1 cellular context compared by ENCODE assay signal in the genomic region with DNA sequence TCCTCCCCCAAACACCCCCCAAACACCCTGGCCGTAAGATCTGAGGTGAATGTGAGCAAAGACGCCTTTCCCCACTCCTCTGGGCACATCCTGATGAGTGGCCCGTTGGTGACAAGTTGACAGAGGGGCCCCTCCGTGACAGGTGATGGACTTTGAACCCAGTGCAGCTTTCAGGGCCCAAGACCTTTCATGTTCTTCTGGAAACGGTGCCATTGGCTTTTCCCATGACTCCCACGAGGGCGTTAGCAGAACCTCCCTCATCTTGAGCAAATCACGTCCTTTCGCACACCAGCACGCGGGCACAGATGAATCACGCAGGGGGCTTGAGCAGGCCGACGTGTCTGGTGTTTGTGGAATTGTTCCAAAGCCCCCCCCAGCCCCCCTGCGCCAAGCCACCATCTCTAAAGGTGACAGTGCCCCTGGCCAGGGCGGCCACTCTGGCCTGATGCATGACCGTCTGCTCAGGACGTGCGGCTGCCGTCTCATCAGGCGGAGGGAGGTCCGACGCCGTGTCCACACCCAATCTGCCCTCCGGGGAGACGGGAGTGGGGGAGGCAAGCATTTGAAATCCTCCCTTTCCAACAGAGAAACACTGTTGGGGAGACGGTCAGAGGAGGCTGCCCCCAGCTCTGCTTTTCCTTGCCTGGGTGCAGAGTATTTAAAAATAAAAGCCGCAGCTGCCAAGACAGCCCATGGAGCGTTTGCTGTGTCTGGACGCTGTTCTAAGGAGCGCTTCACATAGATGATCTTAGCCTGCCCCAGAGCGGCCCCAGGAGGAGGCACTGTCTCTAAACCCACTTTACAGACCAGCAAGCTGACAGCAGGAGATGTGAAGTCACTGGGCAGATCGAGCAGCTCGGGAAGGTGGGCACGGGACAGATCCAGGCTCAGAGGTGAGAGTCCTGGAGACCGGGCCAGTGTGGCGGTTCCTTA.
TF ChIP-seq lines count a peak whose summit lies in the region.

No MANE protein-coding gene starts in this region.

TF ChIP-seq in HepG2, 621 proteins besides CTCF, POLR2A, EP300 and RAD21 (continued from another document and continues in another):
- TF ChIP-seq, protein P1, sequence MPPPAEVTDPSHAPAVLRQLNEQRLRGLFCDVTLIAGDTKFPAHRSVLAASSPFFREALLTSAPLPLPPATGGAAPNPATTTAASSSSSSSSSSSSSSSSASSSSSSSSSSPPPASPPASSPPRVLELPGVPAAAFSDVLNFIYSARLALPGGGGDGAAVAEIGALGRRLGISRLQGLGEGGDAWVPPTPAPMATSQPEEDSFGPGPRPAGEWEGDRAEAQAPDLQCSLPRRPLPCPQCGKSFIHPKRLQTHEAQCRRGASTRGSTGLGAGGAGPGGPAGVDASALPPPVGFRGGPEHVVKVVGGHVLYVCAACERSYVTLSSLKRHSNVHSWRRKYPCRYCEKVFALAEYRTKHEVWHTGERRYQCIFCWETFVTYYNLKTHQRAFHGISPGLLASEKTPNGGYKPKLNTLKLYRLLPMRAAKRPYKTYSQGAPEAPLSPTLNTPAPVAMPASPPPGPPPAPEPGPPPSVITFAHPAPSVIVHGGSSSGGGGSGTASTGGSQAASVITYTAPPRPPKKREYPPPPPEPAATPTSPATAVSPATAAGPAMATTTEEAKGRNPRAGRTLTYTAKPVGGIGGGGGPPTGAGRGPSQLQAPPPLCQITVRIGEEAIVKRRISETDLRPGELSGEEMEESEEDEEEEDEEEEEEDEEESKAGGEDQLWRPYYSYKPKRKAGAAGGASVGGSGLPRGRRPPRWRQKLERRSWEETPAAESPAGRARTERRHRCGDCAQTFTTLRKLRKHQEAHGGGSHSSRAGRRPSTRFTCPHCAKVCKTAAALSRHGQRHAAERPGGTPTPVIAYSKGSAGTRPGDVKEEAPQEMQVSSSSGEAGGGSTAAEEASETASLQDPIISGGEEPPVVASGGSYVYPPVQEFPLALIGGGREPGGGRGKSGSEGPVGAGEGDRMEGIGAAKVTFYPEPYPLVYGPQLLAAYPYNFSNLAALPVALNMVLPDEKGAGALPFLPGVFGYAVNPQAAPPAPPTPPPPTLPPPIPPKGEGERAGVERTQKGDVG (CRISPR knock-in tag; IDR thresholded peaks at IDR 0.05; ENCODE audit: borderline replicate concordance): peak; percentile 73; the same call in 1 of the 2 replicates
- TF ChIP-seq, protein P2, sequence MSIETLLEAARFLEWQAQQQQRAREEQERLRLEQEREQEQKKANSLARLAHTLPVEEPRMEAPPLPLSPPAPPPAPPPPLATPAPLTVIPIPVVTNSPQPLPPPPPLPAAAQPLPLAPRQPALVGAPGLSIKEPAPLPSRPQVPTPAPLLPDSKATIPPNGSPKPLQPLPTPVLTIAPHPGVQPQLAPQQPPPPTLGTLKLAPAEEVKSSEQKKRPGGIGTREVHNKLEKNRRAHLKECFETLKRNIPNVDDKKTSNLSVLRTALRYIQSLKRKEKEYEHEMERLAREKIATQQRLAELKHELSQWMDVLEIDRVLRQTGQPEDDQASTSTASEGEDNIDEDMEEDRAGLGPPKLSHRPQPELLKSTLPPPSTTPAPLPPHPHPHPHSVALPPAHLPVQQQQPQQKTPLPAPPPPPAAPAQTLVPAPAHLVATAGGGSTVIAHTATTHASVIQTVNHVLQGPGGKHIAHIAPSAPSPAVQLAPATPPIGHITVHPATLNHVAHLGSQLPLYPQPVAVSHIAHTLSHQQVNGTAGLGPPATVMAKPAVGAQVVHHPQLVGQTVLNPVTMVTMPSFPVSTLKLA (IDR thresholded peaks at IDR 0.05): no peak
- TF ChIP-seq SAP130 (CRISPR knock-in tag; IDR thresholded peaks at IDR 0.05; ENCODE audit: low read depth) (peak; percentile 77), ZNF572 (CRISPR knock-in tag; IDR thresholded peaks at IDR 0.05) (0 out of 2 replicates have a peak, but pooled peaks have one; percentile 50), HNRNPLL (IDR thresholded peaks at IDR 0.05; ENCODE audit: low read depth, low read length, poor library complexity, severe bottlenecking) (no peak), ZNF569 (CRISPR knock-in tag; IDR thresholded peaks at IDR 0.05; ENCODE audit: borderline replicate concordance) (no peak), KLF13 (CRISPR knock-in tag; IDR thresholded peaks at IDR 0.05) (no peak), JUND (CRISPR knock-in tag; IDR thresholded peaks at IDR 0.05) (peak; percentile 44; the same call in 1 of the 2 replicates), ZNF772 (CRISPR knock-in tag; IDR thresholded peaks at IDR 0.05) (no peak; the same call in 1 of the 2 replicates), SCMH1 (CRISPR knock-in tag; IDR thresholded peaks at IDR 0.05; ENCODE audit: borderline replicate concordance) (no peak), ZFAT (CRISPR knock-in tag; conservative IDR thresholded peaks at IDR 0.05) (no peak), HOXA3 (CRISPR knock-in tag; IDR thresholded peaks at IDR 0.05) (peak; percentile 59), ZNF543 (CRISPR knock-in tag; IDR thresholded peaks at IDR 0.05) (0 out of 2 replicates have a peak, but pooled peaks have one; percentile 30), FOXK1 (CRISPR knock-in tag; IDR thresholded peaks at IDR 0.05; ENCODE audit: borderline replicate concordance, low read depth) (peak; percentile 31; the same call in 1 of the 2 replicates), ZNF317 (CRISPR knock-in tag; IDR thresholded peaks at IDR 0.05) (no peak), ZSCAN25 (CRISPR knock-in tag; IDR thresholded peaks at IDR 0.05) (peak; percentile 53; the same call in 1 of the 2 replicates), ZNF354B (CRISPR knock-in tag; IDR thresholded peaks at IDR 0.05) (no peak), ZBTB7A (CRISPR knock-in tag; IDR thresholded peaks at IDR 0.05) (peak; percentile 88; the same call in 1 of the 2 replicates), BRCA1 (CRISPR knock-in tag; IDR thresholded peaks at IDR 0.05) (no peak), KMT2A (CRISPR knock-in tag; IDR thresholded peaks at IDR 0.05) (no peak), HDAC2 (CRISPR knock-in tag; IDR thresholded peaks at IDR 0.05) (peak; percentile 62; the same call in 1 of the 2 replicates), SMC3 (IDR thresholded peaks at IDR 0.05; ENCODE audit: low read length) (peak; percentile 10; the same call in 1 of the 2 replicates), MTA1 (CRISPR knock-in tag; IDR thresholded peaks at IDR 0.05; ENCODE audit: borderline replicate concordance) (0 out of 2 replicates have a peak, but pooled peaks have one; percentile 24), RFX1 (IDR thresholded peaks at IDR 0.05) (no peak)
- TF ChIP-seq, protein P3, sequence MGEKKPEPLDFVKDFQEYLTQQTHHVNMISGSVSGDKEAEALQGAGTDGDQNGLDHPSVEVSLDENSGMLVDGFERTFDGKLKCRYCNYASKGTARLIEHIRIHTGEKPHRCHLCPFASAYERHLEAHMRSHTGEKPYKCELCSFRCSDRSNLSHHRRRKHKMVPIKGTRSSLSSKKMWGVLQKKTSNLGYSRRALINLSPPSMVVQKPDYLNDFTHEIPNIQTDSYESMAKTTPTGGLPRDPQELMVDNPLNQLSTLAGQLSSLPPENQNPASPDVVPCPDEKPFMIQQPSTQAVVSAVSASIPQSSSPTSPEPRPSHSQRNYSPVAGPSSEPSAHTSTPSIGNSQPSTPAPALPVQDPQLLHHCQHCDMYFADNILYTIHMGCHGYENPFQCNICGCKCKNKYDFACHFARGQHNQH (CRISPR knock-in tag; IDR thresholded peaks at IDR 0.05): 0 out of 2 replicates have a peak, but pooled peaks have one; percentile 43
- TF ChIP-seq, protein P4, sequence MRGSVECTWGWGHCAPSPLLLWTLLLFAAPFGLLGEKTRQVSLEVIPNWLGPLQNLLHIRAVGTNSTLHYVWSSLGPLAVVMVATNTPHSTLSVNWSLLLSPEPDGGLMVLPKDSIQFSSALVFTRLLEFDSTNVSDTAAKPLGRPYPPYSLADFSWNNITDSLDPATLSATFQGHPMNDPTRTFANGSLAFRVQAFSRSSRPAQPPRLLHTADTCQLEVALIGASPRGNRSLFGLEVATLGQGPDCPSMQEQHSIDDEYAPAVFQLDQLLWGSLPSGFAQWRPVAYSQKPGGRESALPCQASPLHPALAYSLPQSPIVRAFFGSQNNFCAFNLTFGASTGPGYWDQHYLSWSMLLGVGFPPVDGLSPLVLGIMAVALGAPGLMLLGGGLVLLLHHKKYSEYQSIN (CRISPR knock-in tag; IDR thresholded peaks at IDR 0.05; ENCODE audit: borderline replicate concordance): no peak
- TF ChIP-seq, protein P5, sequence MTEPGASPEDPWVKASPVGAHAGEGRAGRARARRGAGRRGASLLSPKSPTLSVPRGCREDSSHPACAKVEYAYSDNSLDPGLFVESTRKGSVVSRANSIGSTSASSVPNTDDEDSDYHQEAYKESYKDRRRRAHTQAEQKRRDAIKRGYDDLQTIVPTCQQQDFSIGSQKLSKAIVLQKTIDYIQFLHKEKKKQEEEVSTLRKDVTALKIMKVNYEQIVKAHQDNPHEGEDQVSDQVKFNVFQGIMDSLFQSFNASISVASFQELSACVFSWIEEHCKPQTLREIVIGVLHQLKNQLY (CRISPR knock-in tag; IDR thresholded peaks at IDR 0.05): peak; percentile 64; the same call in 1 of the 2 replicates
- TF ChIP-seq, protein P6, sequence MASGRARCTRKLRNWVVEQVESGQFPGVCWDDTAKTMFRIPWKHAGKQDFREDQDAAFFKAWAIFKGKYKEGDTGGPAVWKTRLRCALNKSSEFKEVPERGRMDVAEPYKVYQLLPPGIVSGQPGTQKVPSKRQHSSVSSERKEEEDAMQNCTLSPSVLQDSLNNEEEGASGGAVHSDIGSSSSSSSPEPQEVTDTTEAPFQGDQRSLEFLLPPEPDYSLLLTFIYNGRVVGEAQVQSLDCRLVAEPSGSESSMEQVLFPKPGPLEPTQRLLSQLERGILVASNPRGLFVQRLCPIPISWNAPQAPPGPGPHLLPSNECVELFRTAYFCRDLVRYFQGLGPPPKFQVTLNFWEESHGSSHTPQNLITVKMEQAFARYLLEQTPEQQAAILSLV (CRISPR knock-in tag; IDR thresholded peaks at IDR 0.05; ENCODE audit: borderline replicate concordance): no peak
- TF ChIP-seq, protein P7, sequence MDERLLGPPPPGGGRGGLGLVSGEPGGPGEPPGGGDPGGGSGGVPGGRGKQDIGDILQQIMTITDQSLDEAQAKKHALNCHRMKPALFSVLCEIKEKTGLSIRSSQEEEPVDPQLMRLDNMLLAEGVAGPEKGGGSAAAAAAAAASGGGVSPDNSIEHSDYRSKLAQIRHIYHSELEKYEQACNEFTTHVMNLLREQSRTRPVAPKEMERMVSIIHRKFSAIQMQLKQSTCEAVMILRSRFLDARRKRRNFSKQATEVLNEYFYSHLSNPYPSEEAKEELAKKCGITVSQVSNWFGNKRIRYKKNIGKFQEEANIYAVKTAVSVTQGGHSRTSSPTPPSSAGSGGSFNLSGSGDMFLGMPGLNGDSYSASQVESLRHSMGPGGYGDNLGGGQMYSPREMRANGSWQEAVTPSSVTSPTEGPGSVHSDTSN (CRISPR knock-in tag; IDR thresholded peaks at IDR 0.05): peak; percentile 72
- TF ChIP-seq, protein P8, sequence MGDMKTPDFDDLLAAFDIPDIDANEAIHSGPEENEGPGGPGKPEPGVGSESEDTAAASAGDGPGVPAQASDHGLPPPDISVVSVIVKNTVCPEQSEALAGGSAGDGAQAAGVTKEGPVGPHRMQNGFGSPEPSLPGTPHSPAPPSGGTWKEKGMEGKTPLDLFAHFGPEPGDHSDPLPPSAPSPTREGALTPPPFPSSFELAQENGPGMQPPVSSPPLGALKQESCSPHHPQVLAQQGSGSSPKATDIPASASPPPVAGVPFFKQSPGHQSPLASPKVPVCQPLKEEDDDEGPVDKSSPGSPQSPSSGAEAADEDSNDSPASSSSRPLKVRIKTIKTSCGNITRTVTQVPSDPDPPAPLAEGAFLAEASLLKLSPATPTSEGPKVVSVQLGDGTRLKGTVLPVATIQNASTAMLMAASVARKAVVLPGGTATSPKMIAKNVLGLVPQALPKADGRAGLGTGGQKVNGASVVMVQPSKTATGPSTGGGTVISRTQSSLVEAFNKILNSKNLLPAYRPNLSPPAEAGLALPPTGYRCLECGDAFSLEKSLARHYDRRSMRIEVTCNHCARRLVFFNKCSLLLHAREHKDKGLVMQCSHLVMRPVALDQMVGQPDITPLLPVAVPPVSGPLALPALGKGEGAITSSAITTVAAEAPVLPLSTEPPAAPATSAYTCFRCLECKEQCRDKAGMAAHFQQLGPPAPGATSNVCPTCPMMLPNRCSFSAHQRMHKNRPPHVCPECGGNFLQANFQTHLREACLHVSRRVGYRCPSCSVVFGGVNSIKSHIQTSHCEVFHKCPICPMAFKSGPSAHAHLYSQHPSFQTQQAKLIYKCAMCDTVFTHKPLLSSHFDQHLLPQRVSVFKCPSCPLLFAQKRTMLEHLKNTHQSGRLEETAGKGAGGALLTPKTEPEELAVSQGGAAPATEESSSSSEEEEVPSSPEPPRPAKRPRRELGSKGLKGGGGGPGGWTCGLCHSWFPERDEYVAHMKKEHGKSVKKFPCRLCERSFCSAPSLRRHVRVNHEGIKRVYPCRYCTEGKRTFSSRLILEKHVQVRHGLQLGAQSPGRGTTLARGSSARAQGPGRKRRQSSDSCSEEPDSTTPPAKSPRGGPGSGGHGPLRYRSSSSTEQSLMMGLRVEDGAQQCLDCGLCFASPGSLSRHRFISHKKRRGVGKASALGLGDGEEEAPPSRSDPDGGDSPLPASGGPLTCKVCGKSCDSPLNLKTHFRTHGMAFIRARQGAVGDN (CRISPR knock-in tag; IDR thresholded peaks at IDR 0.05): peak; percentile 95
- TF ChIP-seq, protein P9, sequence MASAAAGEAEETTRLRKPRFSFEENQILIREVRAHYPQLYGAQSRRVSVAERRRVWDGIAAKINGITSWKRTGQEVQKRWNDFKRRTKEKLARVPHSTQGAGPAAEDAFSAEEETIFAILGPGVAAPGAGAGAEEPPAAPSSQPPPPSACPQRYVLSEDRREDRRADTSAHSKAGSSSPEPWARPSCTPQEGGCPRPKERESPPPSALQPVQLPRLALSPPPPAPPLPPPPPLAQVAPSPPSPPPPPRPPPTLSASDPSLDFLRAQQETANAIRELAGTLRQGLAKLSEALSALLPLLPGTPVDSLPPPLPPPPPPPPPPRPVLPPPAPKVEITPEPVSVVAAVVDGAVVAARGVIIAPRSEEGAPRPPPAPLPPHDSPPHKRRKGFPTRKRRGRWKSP (CRISPR knock-in tag; IDR thresholded peaks at IDR 0.05): no peak
- TF ChIP-seq, protein P10, sequence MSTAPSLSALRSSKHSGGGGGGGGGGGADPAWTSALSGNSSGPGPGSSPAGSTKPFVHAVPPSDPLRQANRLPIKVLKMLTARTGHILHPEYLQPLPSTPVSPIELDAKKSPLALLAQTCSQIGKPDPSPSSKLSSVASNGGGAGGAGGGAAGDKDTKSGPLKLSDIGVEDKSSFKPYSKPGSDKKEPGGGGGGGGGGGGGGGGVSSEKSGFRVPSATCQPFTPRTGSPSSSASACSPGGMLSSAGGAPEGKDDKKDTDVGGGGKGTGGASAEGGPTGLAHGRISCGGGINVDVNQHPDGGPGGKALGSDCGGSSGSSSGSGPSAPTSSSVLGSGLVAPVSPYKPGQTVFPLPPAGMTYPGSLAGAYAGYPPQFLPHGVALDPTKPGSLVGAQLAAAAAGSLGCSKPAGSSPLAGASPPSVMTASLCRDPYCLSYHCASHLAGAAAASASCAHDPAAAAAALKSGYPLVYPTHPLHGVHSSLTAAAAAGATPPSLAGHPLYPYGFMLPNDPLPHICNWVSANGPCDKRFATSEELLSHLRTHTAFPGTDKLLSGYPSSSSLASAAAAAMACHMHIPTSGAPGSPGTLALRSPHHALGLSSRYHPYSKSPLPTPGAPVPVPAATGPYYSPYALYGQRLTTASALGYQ (CRISPR knock-in tag; IDR thresholded peaks at IDR 0.05): 0 out of 2 replicates have a peak, but pooled peaks have one; percentile 26
- TF ChIP-seq, protein P11, sequence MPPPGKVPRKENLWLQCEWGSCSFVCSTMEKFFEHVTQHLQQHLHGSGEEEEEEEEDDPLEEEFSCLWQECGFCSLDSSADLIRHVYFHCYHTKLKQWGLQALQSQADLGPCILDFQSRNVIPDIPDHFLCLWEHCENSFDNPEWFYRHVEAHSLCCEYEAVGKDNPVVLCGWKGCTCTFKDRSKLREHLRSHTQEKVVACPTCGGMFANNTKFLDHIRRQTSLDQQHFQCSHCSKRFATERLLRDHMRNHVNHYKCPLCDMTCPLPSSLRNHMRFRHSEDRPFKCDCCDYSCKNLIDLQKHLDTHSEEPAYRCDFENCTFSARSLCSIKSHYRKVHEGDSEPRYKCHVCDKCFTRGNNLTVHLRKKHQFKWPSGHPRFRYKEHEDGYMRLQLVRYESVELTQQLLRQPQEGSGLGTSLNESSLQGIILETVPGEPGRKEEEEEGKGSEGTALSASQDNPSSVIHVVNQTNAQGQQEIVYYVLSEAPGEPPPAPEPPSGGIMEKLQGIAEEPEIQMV (CRISPR knock-in tag; IDR thresholded peaks at IDR 0.05; ENCODE audit: low read depth): 0 out of 2 replicates have a peak, but pooled peaks have one; percentile 10
